ENCODE assay signal across 19 cellular contexts in the genomic region with DNA sequence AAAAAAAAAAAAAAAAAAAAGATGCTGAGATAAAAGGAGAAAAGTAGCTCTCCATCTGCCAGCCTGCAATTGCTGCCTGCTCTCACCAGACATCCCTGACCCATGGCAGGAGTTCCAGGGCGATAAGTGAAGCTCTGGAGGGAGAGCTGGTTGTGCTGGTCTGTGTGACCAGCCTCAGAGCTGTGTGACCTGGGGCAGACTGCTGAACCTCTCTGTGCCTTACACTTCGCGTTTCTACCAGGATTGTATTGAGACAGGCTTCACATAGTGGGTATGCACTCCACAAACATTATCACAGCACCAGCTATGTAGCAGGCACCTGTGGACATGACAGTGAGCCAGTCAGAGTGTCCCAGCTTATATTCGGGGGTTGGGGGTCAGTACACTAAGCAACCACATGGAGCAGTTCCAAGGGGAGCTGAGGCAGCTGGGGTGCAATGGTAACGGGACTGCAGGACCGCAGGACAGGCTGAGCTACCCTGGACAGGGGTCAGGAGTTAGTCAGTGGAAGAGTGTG.
"Had no signal": no experiment of that assay in that cellular context is flagged by ENCODE, and none has a peak within 500 bp of the region (broad histone marks: within the 10 kb centered on the region; RNA-seq: fewer than 3 reads in every experiment).

No MANE protein-coding gene starts in this region.

- H3K9me3 Mint-ChIP-seq: endodermal cell, immature natural killer cell, memory B cell had no signal

- ATAC-seq: foreskin keratinocyte, left cardiac atrium, lower lobe of right lung had no signal

- H3K9me3 ChIP-seq: left ventricle myocardium inferior, lower lobe of right lung, right atrium auricular region, stomach, thoracic aorta, transverse colon had no signal

- H3K4me3 ChIP-seq: coronary artery, left ventricle myocardium inferior, lower lobe of right lung, right atrium auricular region, stomach, thoracic aorta, transverse colon had no signal

- H3K4me1 ChIP-seq: foreskin keratinocyte, left ventricle myocardium inferior, lower lobe of right lung, right atrium auricular region, stomach, transverse colon had no signal

- H3K27me3 Mint-ChIP-seq: memory B cell had no signal

- H3K27me3 ChIP-seq: foreskin keratinocyte, right atrium auricular region, stomach, transverse colon had no signal

- DNase-seq: effector CD4-positive, alpha-beta T cell; erythroblast; foreskin keratinocyte; immature natural killer cell; left cardiac atrium; left ventricle myocardium inferior; lower lobe of right lung; midbrain; small intestine; stimulated activated CD4-positive, alpha-beta T cell treated with anti-CD3 and anti-CD28 coated beads, Interleukin-12 subunit alpha, Interleukin-12 subunit beta, amount 100 ng/mL, for 4 hours; stimulated activated naive CD4-positive, alpha-beta T cell; stomach; substantia nigra; transverse colon had no signal

- H3K4me3 Mint-ChIP-seq: endodermal cell, immature natural killer cell, memory B cell had no signal

- H3K4me1 Mint-ChIP-seq: immature natural killer cell, memory B cell had no signal

- H3K27ac ChIP-seq: coronary artery, foreskin keratinocyte, left ventricle myocardium inferior, lower lobe of right lung, right atrium auricular region, stomach, thoracic aorta, transverse colon had no signal

- H3K27ac Mint-ChIP-seq: endodermal cell, immature natural killer cell, memory B cell had no signal
